Comparison of ENCODE assay signal across 1 cellular context in genomic region chr21:17613242-17613676, GRCh38.
TF ChIP-seq lines count a peak whose summit lies in the region.

No MANE protein-coding gene starts in this region.

TF ChIP-seq in K562, 482 proteins besides CTCF, POLR2A, EP300 and RAD21 (continued from another document):
- TF ChIP-seq MBD1 (CRISPR knock-in tag; IDR thresholded peaks at IDR 0.05) (0 out of 2 replicates have a peak, but pooled peaks have one; percentile 62), ELF1 (tag; IDR thresholded peaks at IDR 0.05) (no peak)
